8 cellular contexts compared by ENCODE assay signal in genomic region chr15:60477991-60478632, GRCh38. TPM values are rescaled to one million over a fixed set of nuclear protein-coding genes. Genes with fewer than 3 reads are reported as not detected.
DNase-seq lines count a peak whose midpoint lies in the region; ATAC-seq and TF ChIP-seq lines count a peak whose summit lies in the region.

No MANE protein-coding gene starts in this region.

- peaks cover 27% of the 10 kb centered on the region for H3K79me2 ChIP-seq in GM23338 (replicated peaks; ENCODE audit: insufficient read depth)

- ATAC-seq in GM23338 (peak; percentile 17), mucosa of descending colon (peak; percentile 10), GM19455 (IDR thresholded peaks at IDR 0.05; ENCODE audit: unreplicated experiment) (no peak)

- H3K27me3 Mint-ChIP-seq in GM23338 (ENCODE audit: insufficient read depth, low read depth, poor library complexity): peaks cover 12% of the 10 kb centered on the region
- no peaks in the 10 kb centered on the region for H3K27me3 Mint-ChIP-seq in T-helper 1 cell treated with Interleukin-12 subunit alpha and Interleukin-12 subunit beta and Interleukin-4 antibody, amounts not matched to agents 30 μg/mL and 1 μg/mL, for 36 hours (ENCODE audit: low read depth)

- peak overlapping the region; percentile 99 for H3K4me3 Mint-ChIP-seq in GM23338
- peak overlapping the region; percentile 99 for H3K4me3 Mint-ChIP-seq in T-helper 1 cell treated with Interleukin-12 subunit alpha and Interleukin-12 subunit beta and Interleukin-4 antibody, amounts not matched to agents 30 μg/mL and 1 μg/mL, for 36 hours

- H3F3A ChIP-seq in GM23338 (replicated peaks; ENCODE audit: low read depth): no peaks in the 10 kb centered on the region

- H3K4me3 ChIP-seq in GM23338 (peak overlapping the region; percentile 87), mucosa of descending colon (peak overlapping the region; percentile 73)

- H3K4me2 ChIP-seq in GM23338: peak overlapping the region; percentile 95

- H3K36me3 Mint-ChIP-seq in GM23338 (ENCODE audit: low read depth): peaks cover 14% of the 10 kb centered on the region
- H3K36me3 Mint-ChIP-seq in T-helper 1 cell treated with Interleukin-12 subunit alpha and Interleukin-12 subunit beta and Interleukin-4 antibody, amounts not matched to agents 30 μg/mL and 1 μg/mL, for 36 hours (ENCODE audit: low read depth): peaks cover 18% of the 10 kb centered on the region

- no peaks in the 10 kb centered on the region for H3K9me3 ChIP-seq in mucosa of descending colon

- no peaks in the 10 kb centered on the region for H3K9me3 Mint-ChIP-seq in GM23338
- H3K9me3 Mint-ChIP-seq in T-helper 1 cell treated with Interleukin-12 subunit alpha and Interleukin-12 subunit beta and Interleukin-4 antibody, amounts not matched to agents 30 μg/mL and 1 μg/mL, for 36 hours: no peaks in the 10 kb centered on the region

- no peaks in the 10 kb centered on the region for H3K9me2 ChIP-seq in GM23338 (ENCODE audit: insufficient read depth)

- peaks cover 20% of the 10 kb centered on the region for H3K36me3 ChIP-seq in GM23338 (ENCODE audit: insufficient read depth)
- H3K36me3 ChIP-seq in mucosa of descending colon (ENCODE audit: low read depth): no peaks in the 10 kb centered on the region

- H3K27ac Mint-ChIP-seq in GM23338: peak overlapping the region; percentile 100
- H3K27ac Mint-ChIP-seq in T-helper 1 cell treated with Interleukin-12 subunit alpha and Interleukin-12 subunit beta and Interleukin-4 antibody, amounts not matched to agents 30 μg/mL and 1 μg/mL, for 36 hours: peak overlapping the region; percentile 100

- DNase-seq in Ammon's horn (ENCODE audit: low spot score) (peak; percentile 5), GM23338 (ENCODE audit: low spot score) (peak; percentile 39), epithelial cell of prostate (ENCODE audit: low read depth, low spot score) (no peak), mucosa of descending colon (peak in 1 of 3 donors; percentile 11), T-helper 9 cell (no peak)
- DNase-seq in activated CD4-positive, CD25-positive, alpha-beta regulatory T cell treated with anti-CD3 and anti-CD28 coated beads, Interleukin-2, amount 50 U/mL, for 72 hours: no peak

- peaks cover 20% of the 10 kb centered on the region for H3K4me1 ChIP-seq in GM23338 (ENCODE audit: insufficient read depth)
- H3K4me1 ChIP-seq in mucosa of descending colon (ENCODE audit: low read depth): peaks cover 11% of the 10 kb centered on the region

- H3K27ac ChIP-seq in GM23338 (ENCODE audit: low read depth) (peak overlapping the region; percentile 93), epithelial cell of prostate (peak overlapping the region; percentile 78)

- no peaks in the 10 kb centered on the region for H4K20me1 ChIP-seq in GM23338 (replicated peaks; ENCODE audit: insufficient read depth)

- H2AFZ ChIP-seq in GM23338: peak overlapping the region; percentile 96

- H3K27me3 ChIP-seq in GM23338 (ENCODE audit: insufficient read depth): no peaks in the 10 kb centered on the region

- intact Hi-C loops in mucosa of descending colon (cut with DNase I, micrococcal nuclease): no loop called here

- no peak for TF ChIP-seq CTCF in GM23338 (conservative IDR thresholded peaks at IDR 0.05; ENCODE audit: low read depth in 2 of 2)
- no peak for TF ChIP-seq CTCF in mucosa of descending colon (IDR thresholded peaks at IDR 0.05)

- H3K4me1 Mint-ChIP-seq in GM23338: peaks cover 16% of the 10 kb centered on the region
- peaks cover 40% of the 10 kb centered on the region for H3K4me1 Mint-ChIP-seq in T-helper 1 cell treated with Interleukin-12 subunit alpha and Interleukin-12 subunit beta and Interleukin-4 antibody, amounts not matched to agents 30 μg/mL and 1 μg/mL, for 36 hours (ENCODE audit: low read depth)

TF ChIP-seq in GM23338, 12 proteins besides CTCF, POLR2A, EP300 and RAD21:
- TF ChIP-seq ZNF331 (CRISPR knock-in tag; IDR thresholded peaks at IDR 0.05; ENCODE audit: low read depth) (no peak), ZNF462 (CRISPR knock-in tag; IDR thresholded peaks at IDR 0.05) (no peak), ETS1 (IDR thresholded peaks at IDR 0.05) (no peak), ZNF114 (CRISPR knock-in tag; IDR thresholded peaks at IDR 0.05) (no peak), NANOG (IDR thresholded peaks at IDR 0.05; ENCODE audit: borderline replicate concordance) (no peak), POLR2AphosphoS5 (IDR thresholded peaks at IDR 0.05; ENCODE audit: low read depth) (no peak), STAT1 (IDR thresholded peaks at IDR 0.05; ENCODE audit: unreplicated experiment) (no peak), JUNB (IDR thresholded peaks at IDR 0.05; ENCODE audit: unreplicated experiment) (no peak), CREB1 (CRISPR knock-in tag; IDR thresholded peaks at IDR 0.05; ENCODE audit: low read depth) (no peak), EZH2 (IDR thresholded peaks at IDR 0.05; ENCODE audit: low read depth, unreplicated experiment) (no peak), EZH2phosphoT487 (IDR thresholded peaks at IDR 0.05; ENCODE audit: unreplicated experiment) (no peak)

RNA-seq across cellular contexts. Expression of gene ICE2, which starts 0.8 kb away (rescaled TPM):
- 47.8 and 64.3 TPM in 2 replicates for total RNA-seq in GM23338 (2014; rRNA removed; shearing (Covaris generic))
- polyA plus RNA-seq in GM23338 (2016; fragmentation: Nextera tagmentation; extraction: Ambion mirVana): 51.3 and 64.2 TPM in 2 replicates
- 10 to 100 TPM; 31.5 to 47.5 (median 36.3) TPM for total RNA-seq in mucosa of descending colon

Comparison
In these comparisons a context has a peak if more than half of its experiments do, and no peak if none do; other contexts are left out.
1. DNase-seq: peak in Ammon's horn (single experiment) and GM23338 (single experiment); none in epithelial cell of prostate (single experiment), T-helper 9 cell (single experiment) and activated CD4-positive, CD25-positive, alpha-beta regulatory T cell treated with anti-CD3 and anti-CD28 coated beads, Interleukin-2, amount 50 U/mL, for 72 hours (single experiment).